In the genomic region with DNA sequence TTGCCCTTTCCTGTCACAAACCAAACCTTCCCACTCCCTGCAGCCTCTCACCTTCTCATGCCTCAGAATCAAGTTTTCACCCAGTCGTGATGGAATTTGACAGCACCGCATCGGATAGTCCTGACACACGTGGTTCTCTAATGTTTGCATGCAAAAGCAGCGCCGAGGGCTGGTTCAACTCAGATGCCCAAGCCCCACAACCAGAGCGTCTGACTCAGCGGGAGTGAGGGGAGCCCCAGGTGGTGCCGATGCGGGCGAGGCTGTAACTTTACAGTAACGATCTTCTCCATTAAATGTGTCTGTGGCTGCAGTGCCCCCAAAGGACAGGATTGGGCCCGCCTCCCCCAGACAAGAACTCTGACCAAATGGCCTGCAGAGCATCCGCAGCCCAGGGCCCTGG, we compare ENCODE assay signal across 26 cellular contexts.
DNase-seq lines count a peak whose midpoint lies in the region; ATAC-seq and TF ChIP-seq lines count a peak whose summit lies in the region.
"Had no signal": no experiment of that assay in that cellular context is flagged by ENCODE, and none has a peak within 500 bp of the region (broad histone marks: within the 10 kb centered on the region; RNA-seq: fewer than 3 reads in every experiment).

No MANE protein-coding gene starts in this region.

- no peak for DNase-seq in T-helper 2 cell treated with Interferon-gamma antibody and Interleukin-4, amounts not matched to agents 5 μg/mL and 100 μg/mL, for 36 hours (ENCODE audit: low spot score)
- DNase-seq in T-helper 2 cell (no peak), epidermal melanocyte (ENCODE audit: insufficient read length, low spot score) (no peak), H7 (no peak)
- peak in 1 of 7 experiments; percentile 40 for DNase-seq in CD8-positive, alpha-beta T cell
- DNase-seq: activated naive CD8-positive, alpha-beta T cell treated with anti-CD3 and anti-CD28 coated beads for 36 hours; activated T-cell treated with anti-CD3 and anti-CD28 coated beads, Interleukin-2, amount 50 U/mL, for 72 hours; colonic mucosa; effector memory CD4-positive, alpha-beta T cell; erythroblast; NCI-H1417 treated with DMSO at 0.1 percent for 48 hours; NCI-H2081; NCI-H226; NCI-H526 treated with DMSO at 0.1 percent for 48 hours; nucleus accumbens; stimulated activated CD4-positive, alpha-beta T cell treated with anti-CD3 and anti-CD28 coated beads, Interleukin-4, amount 100 ng/mL, for 24 hours had no signal

- H3K27me3 ChIP-seq in CD8-positive, alpha-beta T cell (ENCODE audit: insufficient read depth, low read length), result no peaks in the 10 kb centered on the region
- H3K27me3 ChIP-seq in H7 (ENCODE audit: control insufficient read depth, insufficient read depth, low read length), result no peaks in the 10 kb centered on the region
- H3K27me3 ChIP-seq: colonic mucosa, suprapubic skin, upper lobe of left lung had no signal

- H3K4me1 ChIP-seq in CD8-positive, alpha-beta T cell (ENCODE audit: insufficient read depth, low read length), result no peaks in the 10 kb centered on the region
- H3K4me1 ChIP-seq: colonic mucosa, prostate gland, suprapubic skin, upper lobe of left lung had no signal

- no peak overlapping the region for H3K4me3 ChIP-seq in CD8-positive, alpha-beta T cell (ENCODE audit: low read depth, low read length)
- H3K4me3 ChIP-seq in H7 (ENCODE audit: insufficient read depth, low read depth, low read length), result no peak overlapping the region
- H3K4me3 ChIP-seq: colonic mucosa, prostate gland, suprapubic skin, upper lobe of left lung had no signal

- ATAC-seq in CD8-positive, alpha-beta T cell, result no peak
- ATAC-seq in GM19023 (IDR thresholded peaks at IDR 0.05; ENCODE audit: unreplicated experiment), result no peak
- ATAC-seq: activated T-cell treated with anti-CD3 and anti-CD28 coated beads, Interleukin-2, amount 50 U/mL, for 72 hours; Right ventricle myocardium inferior; SK-N-SH treated with all-trans-retinoic acid at 6 μM for 48 hours had no signal

- no peaks in the 10 kb centered on the region for H3K27me3 Mint-ChIP-seq in T-helper 2 cell treated with Interferon-gamma antibody and Interleukin-4, amounts not matched to agents 5 μg/mL and 100 μg/mL, for 36 hours (ENCODE audit: low read depth)
- H3K27me3 Mint-ChIP-seq in CD8-positive, alpha-beta T cell (ENCODE audit: low read depth), result no peaks in the 10 kb centered on the region
- no peaks in the 10 kb centered on the region for H3K27me3 Mint-ChIP-seq in nephron (ENCODE audit: low read depth)
- H3K27me3 Mint-ChIP-seq: activated naive CD8-positive, alpha-beta T cell treated with anti-CD3 and anti-CD28 coated beads for 36 hours had no signal

- peak overlapping the region; percentile 49 for H3K27ac Mint-ChIP-seq in T-helper 2 cell treated with Interferon-gamma antibody and Interleukin-4, amounts not matched to agents 5 μg/mL and 100 μg/mL, for 36 hours
- H3K27ac Mint-ChIP-seq in CD8-positive, alpha-beta T cell, result peak overlapping the region; percentile 28
- peak overlapping the region in 2 of 3 experiments; percentile 2 to 35 for H3K27ac Mint-ChIP-seq in nephron
- H3K27ac Mint-ChIP-seq: activated naive CD8-positive, alpha-beta T cell treated with anti-CD3 and anti-CD28 coated beads for 36 hours; activated T-cell treated with anti-CD3 and anti-CD28 coated beads, Interleukin-2, amount 50 U/mL, for 72 hours; T-helper 1 cell treated with Interleukin-12 subunit alpha and Interleukin-12 subunit beta and Interleukin-4 antibody, amounts not matched to agents 30 μg/mL and 1 μg/mL, for 36 hours had no signal

- H3K27ac ChIP-seq in CD8-positive, alpha-beta T cell (ENCODE audit: low read depth, low read length), result no peak overlapping the region
- H3K27ac ChIP-seq in cingulate gyrus (ENCODE audit: low read depth, low read length), result peak overlapping the region; percentile 39
- H3K27ac ChIP-seq: 22Rv1, colonic mucosa, prostate gland, suprapubic skin, upper lobe of left lung had no signal

- no peaks in the 10 kb centered on the region for H3K9me3 ChIP-seq in CD8-positive, alpha-beta T cell (ENCODE audit: low read length)
- H3K9me3 ChIP-seq: colonic mucosa, prostate gland had no signal

- POLR2A ChIA-PET in CD8-positive, alpha-beta T cell (lab: Charles Lee), result no interaction called here

- peaks cover 80% of the 10 kb centered on the region for H3K36me3 ChIP-seq in CD8-positive, alpha-beta T cell (ENCODE audit: insufficient read depth, low read length)
- no peaks in the 10 kb centered on the region for H3K36me3 ChIP-seq in H7 (replicated peaks; ENCODE audit: control insufficient read depth, insufficient read depth, low read length)
- H3K36me3 ChIP-seq: colonic mucosa, prostate gland had no signal

- H3K36me3 Mint-ChIP-seq in T-helper 2 cell treated with Interferon-gamma antibody and Interleukin-4, amounts not matched to agents 5 μg/mL and 100 μg/mL, for 36 hours (ENCODE audit: low read depth), result peaks cover 84% of the 10 kb centered on the region
- peaks cover 96% of the 10 kb centered on the region for H3K36me3 Mint-ChIP-seq in CD8-positive, alpha-beta T cell
- H3K36me3 Mint-ChIP-seq in nephron (ENCODE audit: low read depth), result peaks cover 54% of the 10 kb centered on the region

- H3K4me3 Mint-ChIP-seq in T-helper 2 cell treated with Interferon-gamma antibody and Interleukin-4, amounts not matched to agents 5 μg/mL and 100 μg/mL, for 36 hours, result no peak overlapping the region
- no peak overlapping the region for H3K4me3 Mint-ChIP-seq in CD8-positive, alpha-beta T cell
- H3K4me3 Mint-ChIP-seq in nephron, result no peak overlapping the region
- H3K4me3 Mint-ChIP-seq: activated naive CD8-positive, alpha-beta T cell treated with anti-CD3 and anti-CD28 coated beads for 36 hours; activated T-cell treated with anti-CD3 and anti-CD28 coated beads, Interleukin-2, amount 50 U/mL, for 72 hours; T-helper 1 cell treated with Interleukin-12 subunit alpha and Interleukin-12 subunit beta and Interleukin-4 antibody, amounts not matched to agents 30 μg/mL and 1 μg/mL, for 36 hours had no signal

- peaks cover 20% of the 10 kb centered on the region for H3K9me3 Mint-ChIP-seq in T-helper 2 cell treated with Interferon-gamma antibody and Interleukin-4, amounts not matched to agents 5 μg/mL and 100 μg/mL, for 36 hours
- peaks cover 4% of the 10 kb centered on the region for H3K9me3 Mint-ChIP-seq in CD8-positive, alpha-beta T cell
- H3K9me3 Mint-ChIP-seq in nephron, result peaks cover 19% of the 10 kb centered on the region

- CTCF ChIA-PET in CD8-positive, alpha-beta T cell (lab: Charles Lee), result no interaction called here

- TF ChIP-seq CTCF in CD8-positive, alpha-beta T cell (IDR thresholded peaks at IDR 0.05), result no peak
- no peak for TF ChIP-seq CTCF in nephron (IDR thresholded peaks at IDR 0.05; ENCODE audit: unreplicated experiment in 3 of 3)

- no peaks in the 10 kb centered on the region for H3K4me1 Mint-ChIP-seq in T-helper 2 cell treated with Interferon-gamma antibody and Interleukin-4, amounts not matched to agents 5 μg/mL and 100 μg/mL, for 36 hours (ENCODE audit: low read depth)
- H3K4me1 Mint-ChIP-seq in CD8-positive, alpha-beta T cell (ENCODE audit: low read depth), result peaks cover 20% of the 10 kb centered on the region
- peaks cover 30% of the 10 kb centered on the region for H3K4me1 Mint-ChIP-seq in nephron

- intact Hi-C loops in CD8-positive, alpha-beta T cell (cut with DNase I, micrococcal nuclease), result no loop called here
